ENCODE assay signal across 1 cellular context in the genomic region with DNA sequence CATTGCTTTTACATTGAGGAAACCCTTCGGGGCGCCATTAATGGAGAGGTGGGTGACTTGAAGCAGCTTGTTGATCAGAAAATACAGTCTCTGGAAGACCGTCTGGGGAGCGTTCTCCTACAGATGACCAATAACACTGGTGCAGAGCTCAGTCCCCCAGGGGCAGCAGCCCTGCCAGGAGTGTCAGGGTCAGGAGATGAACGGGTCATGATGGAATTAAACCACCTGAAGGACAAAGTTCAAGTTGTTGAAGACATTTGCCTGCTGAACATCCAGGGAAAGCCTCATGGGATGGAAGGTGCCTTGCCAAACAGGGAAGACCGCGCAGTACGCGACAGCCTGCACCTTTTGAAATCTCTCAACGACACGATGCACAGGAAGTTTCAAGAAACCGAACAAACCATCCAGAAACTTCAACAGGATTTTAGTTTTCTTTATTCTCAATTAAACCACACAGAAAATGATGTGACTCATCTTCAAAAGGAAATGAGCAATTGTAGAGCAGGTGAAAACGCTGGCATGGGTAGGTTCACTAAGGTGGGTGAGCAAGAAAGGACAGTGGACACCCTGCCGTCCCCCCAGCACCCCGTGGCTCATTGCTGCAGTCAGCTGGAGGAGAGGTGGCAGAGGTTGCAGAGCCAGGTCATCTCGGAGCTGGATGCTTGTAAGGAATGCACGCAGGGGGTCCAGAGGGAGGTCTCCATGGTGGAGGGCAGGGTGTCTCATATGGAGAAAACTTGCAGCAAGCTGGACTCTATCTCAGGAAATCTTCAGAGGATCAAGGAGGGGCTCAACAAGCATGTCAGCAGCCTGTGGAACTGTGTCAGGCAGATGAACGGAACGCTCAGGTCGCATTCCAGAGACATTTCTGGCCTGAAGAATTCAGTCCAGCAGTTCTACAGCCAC.
TF ChIP-seq lines count a peak whose summit lies in the region.

No MANE protein-coding gene starts in this region.

TF ChIP-seq in IMR-90, 13 proteins besides CTCF, POLR2A, EP300 and RAD21:
- TF ChIP-seq NFE2L2 (IDR thresholded peaks at IDR 0.05; ENCODE audit: low read depth, low read length) (no peak), CHD1 (IDR thresholded peaks at IDR 0.05; ENCODE audit: low read depth, low read length) (no peak), CEBPB (IDR thresholded peaks at IDR 0.05; ENCODE audit: low read depth, low read length) (no peak), MAFK (IDR thresholded peaks at IDR 0.05; ENCODE audit: low read depth, low read length) (no peak)
